ENCODE assay signal across 8 cellular contexts in the genomic region with DNA sequence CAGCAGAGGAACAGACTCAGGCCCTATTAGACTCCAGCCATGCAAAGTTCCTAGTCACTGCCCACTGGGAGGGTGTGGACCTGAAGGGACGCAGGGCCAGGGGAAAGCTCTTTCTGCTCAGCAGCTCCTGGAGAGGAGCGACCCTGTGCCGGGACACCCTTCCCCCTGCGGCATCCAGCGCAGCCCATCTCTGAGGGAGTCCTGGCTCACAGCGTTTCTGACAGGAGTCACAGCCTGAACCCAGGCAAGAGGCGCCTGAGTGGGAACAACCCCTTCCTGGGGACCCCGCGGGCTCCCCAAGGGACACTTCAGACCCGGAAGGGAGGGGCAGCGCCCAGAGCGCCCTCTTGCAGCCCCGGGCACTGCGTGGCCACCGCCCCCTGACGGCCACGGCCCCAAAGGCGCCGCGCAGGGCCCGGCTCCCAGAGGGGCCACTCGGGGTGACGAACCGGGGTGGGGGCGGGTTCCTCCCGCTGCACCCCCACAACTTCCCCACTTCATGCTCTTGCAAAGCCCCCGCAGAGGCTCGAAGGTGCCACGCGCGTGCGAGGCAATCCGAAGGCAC. TPM values are rescaled to one million over a fixed set of nuclear protein-coding genes. Genes with fewer than 3 reads are reported as not detected.
DNase-seq lines count a peak whose midpoint lies in the region; ATAC-seq and TF ChIP-seq lines count a peak whose summit lies in the region.

No MANE protein-coding gene starts in this region.

- peak; percentile 7 for TF ChIP-seq CTCF in kidney epithelial cell (IDR thresholded peaks at IDR 0.05; ENCODE audit: insufficient read depth, low read length, poor library complexity, severe bottlenecking)

- peak overlapping the region; percentile 87 for H3K27ac Mint-ChIP-seq in stimulated activated memory B cell treated with anti-CD40 and anti-IgM and Interleukin-4, amounts not matched to agents 10 μg/mL and 1 μg/mL and 100 μg/mL, for 72 hours

- no peaks in the 10 kb centered on the region for H3K27me3 Mint-ChIP-seq in stimulated activated memory B cell treated with anti-CD40 and anti-IgM and Interleukin-4, amounts not matched to agents 10 μg/mL and 1 μg/mL and 100 μg/mL, for 72 hours

- peak; percentile 17 for ATAC-seq in HG03103 (IDR thresholded peaks at IDR 0.05; ENCODE audit: low read depth, unreplicated experiment)
- peak; percentile 39 for ATAC-seq in SK-N-SH treated with all-trans-retinoic acid at 6 μM for 48 hours
- peak; percentile 45 for ATAC-seq in stimulated activated memory B cell treated with anti-CD40 and anti-IgM and Interleukin-4, amounts not matched to agents 10 μg/mL and 1 μg/mL and 100 μg/mL, for 72 hours
- ATAC-seq in HG03469 (IDR thresholded peaks at IDR 0.05; ENCODE audit: unreplicated experiment): no peak

- DNase-seq in stimulated activated CD4-positive, alpha-beta T cell treated with anti-CD3 and anti-CD28 coated beads, Interleukin-4, amount 100 ng/mL, for 24 hours: peak; percentile 33
- no peak for DNase-seq in stimulated activated CD4-positive, alpha-beta T cell treated with anti-CD3 and anti-CD28 coated beads, Interleukin-2, amount 100 ng/mL, for 48 hours
- peak; percentile 20 for DNase-seq in central memory CD4-positive, alpha-beta T cell
- no peak for DNase-seq in kidney epithelial cell (ENCODE audit: low read depth)

- peak overlapping the region; percentile 87 for H3K4me3 Mint-ChIP-seq in stimulated activated memory B cell treated with anti-CD40 and anti-IgM and Interleukin-4, amounts not matched to agents 10 μg/mL and 1 μg/mL and 100 μg/mL, for 72 hours

- H3K9me3 Mint-ChIP-seq in stimulated activated memory B cell treated with anti-CD40 and anti-IgM and Interleukin-4, amounts not matched to agents 10 μg/mL and 1 μg/mL and 100 μg/mL, for 72 hours: no peaks in the 10 kb centered on the region

- peaks cover 1% of the 10 kb centered on the region for H3K36me3 ChIP-seq in kidney epithelial cell (ENCODE audit: control insufficient read depth, insufficient read depth, low read length)

- peaks cover 6% of the 10 kb centered on the region for H3K36me3 Mint-ChIP-seq in stimulated activated memory B cell treated with anti-CD40 and anti-IgM and Interleukin-4, amounts not matched to agents 10 μg/mL and 1 μg/mL and 100 μg/mL, for 72 hours

- H3K4me1 Mint-ChIP-seq in stimulated activated memory B cell treated with anti-CD40 and anti-IgM and Interleukin-4, amounts not matched to agents 10 μg/mL and 1 μg/mL and 100 μg/mL, for 72 hours: peaks cover 72% of the 10 kb centered on the region

- H3K27me3 ChIP-seq in kidney epithelial cell (ENCODE audit: control insufficient read depth, insufficient read depth, low read length): no peaks in the 10 kb centered on the region

- peak overlapping the region; percentile 100 for H3K4me3 ChIP-seq in kidney epithelial cell (ENCODE audit: low read depth, low read length)

TF ChIP-seq in SK-N-SH treated with all-trans-retinoic acid at 6 μM for 48 hours, 23 proteins besides CTCF, POLR2A, EP300 and RAD21:
- TF ChIP-seq GLIS3 (CRISPR knock-in tag; IDR thresholded peaks at IDR 0.05) (no peak), ISL1 (CRISPR knock-in tag; IDR thresholded peaks at IDR 0.05) (no peak), ESRRG (CRISPR knock-in tag; IDR thresholded peaks at IDR 0.05) (no peak), SNAI2 (CRISPR knock-in tag; IDR thresholded peaks at IDR 0.05) (no peak), OSR1 (CRISPR knock-in tag; IDR thresholded peaks at IDR 0.05) (no peak), CSDC2 (CRISPR knock-in tag; IDR thresholded peaks at IDR 0.05) (no peak), ZC3H10 (CRISPR knock-in tag; IDR thresholded peaks at IDR 0.05) (no peak), ARNTL (CRISPR knock-in tag; IDR thresholded peaks at IDR 0.05; ENCODE audit: borderline replicate concordance, low read depth) (no peak)
- TF ChIP-seq, protein P1, sequence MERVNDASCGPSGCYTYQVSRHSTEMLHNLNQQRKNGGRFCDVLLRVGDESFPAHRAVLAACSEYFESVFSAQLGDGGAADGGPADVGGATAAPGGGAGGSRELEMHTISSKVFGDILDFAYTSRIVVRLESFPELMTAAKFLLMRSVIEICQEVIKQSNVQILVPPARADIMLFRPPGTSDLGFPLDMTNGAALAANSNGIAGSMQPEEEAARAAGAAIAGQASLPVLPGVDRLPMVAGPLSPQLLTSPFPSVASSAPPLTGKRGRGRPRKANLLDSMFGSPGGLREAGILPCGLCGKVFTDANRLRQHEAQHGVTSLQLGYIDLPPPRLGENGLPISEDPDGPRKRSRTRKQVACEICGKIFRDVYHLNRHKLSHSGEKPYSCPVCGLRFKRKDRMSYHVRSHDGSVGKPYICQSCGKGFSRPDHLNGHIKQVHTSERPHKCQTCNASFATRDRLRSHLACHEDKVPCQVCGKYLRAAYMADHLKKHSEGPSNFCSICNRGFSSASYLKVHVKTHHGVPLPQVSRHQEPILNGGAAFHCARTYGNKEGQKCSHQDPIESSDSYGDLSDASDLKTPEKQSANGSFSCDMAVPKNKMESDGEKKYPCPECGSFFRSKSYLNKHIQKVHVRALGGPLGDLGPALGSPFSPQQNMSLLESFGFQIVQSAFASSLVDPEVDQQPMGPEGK (CRISPR knock-in tag; IDR thresholded peaks at IDR 0.05; ENCODE audit: borderline replicate concordance): no peak
TF ChIP-seq in SK-N-SH treated with all-trans-retinoic acid at 6 μM for 48 hours: peak in this region for 0.

RNA-seq across cellular contexts. Expression of a gene that starts 0.9 kb away (rescaled TPM):
- total RNA-seq in kidney epithelial cell: 19.6 and 25.6 TPM in 2 replicates

RNA-seq across cellular contexts. Expression of a gene that starts 14.4 kb away (rescaled TPM):
- 10.8 TPM in 2 replicates for total RNA-seq in kidney epithelial cell

RNA-seq across cellular contexts. Expression of a gene that starts 24.1 kb away (rescaled TPM):
- total RNA-seq in kidney epithelial cell: 8.0 and 9.6 TPM in 2 replicates

RNA-seq across cellular contexts. Expression of a gene that starts 25.6 kb away (rescaled TPM):
- total RNA-seq in kidney epithelial cell: 75.4 and 78.5 TPM in 2 replicates

Comparison
In these comparisons a context has a peak if more than half of its experiments do, and no peak if none do; other contexts are left out.
1. DNase-seq: peak in stimulated activated CD4-positive, alpha-beta T cell treated with anti-CD3 and anti-CD28 coated beads, Interleukin-4, amount 100 ng/mL, for 24 hours (single experiment) and central memory CD4-positive, alpha-beta T cell (single experiment); none in stimulated activated CD4-positive, alpha-beta T cell treated with anti-CD3 and anti-CD28 coated beads, Interleukin-2, amount 100 ng/mL, for 48 hours (0 of 2) and kidney epithelial cell (single experiment).